ENCODE assay signal across 24 cellular contexts in the genomic region with DNA sequence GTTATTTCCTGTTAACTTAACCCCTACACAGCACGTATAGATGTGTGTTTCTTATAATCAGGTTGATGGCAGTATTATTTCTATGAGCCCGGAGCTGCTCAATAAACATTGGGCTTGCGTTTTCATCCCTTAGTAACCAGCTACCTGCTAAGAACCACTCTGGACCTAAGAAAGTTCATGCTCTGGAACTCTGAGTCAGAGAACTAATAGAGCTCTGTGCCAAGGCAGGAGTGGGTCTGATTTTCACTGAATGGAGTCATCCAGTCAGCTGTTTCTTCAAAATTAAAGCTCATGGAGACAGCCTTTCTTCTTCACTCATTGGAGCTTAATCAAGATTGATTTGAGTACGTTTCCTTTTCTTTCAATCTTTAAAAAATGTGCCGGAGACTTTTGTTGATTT.
"Had no signal": no experiment of that assay in that cellular context is flagged by ENCODE, and none has a peak within 500 bp of the region (broad histone marks: within the 10 kb centered on the region; RNA-seq: fewer than 3 reads in every experiment).

No MANE protein-coding gene starts in this region.

- H3K27ac Mint-ChIP-seq: activated CD4-positive, alpha-beta memory T cell treated with anti-CD3 and anti-CD28 coated beads for 36 hours; activated CD4-positive, alpha-beta T cell treated with anti-CD3 and anti-CD28 coated beads, Interleukin-2, amount 10 ng/mL, durations not matched to agents 24 days and 14 days; activated naive CD8-positive, alpha-beta T cell had no signal

- H3K27me3 Mint-ChIP-seq: activated CD4-positive, alpha-beta memory T cell treated with anti-CD3 and anti-CD28 coated beads for 36 hours; activated CD4-positive, alpha-beta T cell treated with anti-CD3 and anti-CD28 coated beads, Interleukin-2, amount 10 ng/mL, durations not matched to agents 24 days and 14 days; activated naive CD8-positive, alpha-beta T cell had no signal

- H3K36me3 ChIP-seq: breast epithelium, Peyer's patch, SJCRH30 had no signal

- H3K9ac ChIP-seq: SK-N-SH had no signal

- H3K9me2 ChIP-seq: SK-N-SH had no signal

- H3K27me3 ChIP-seq: breast epithelium, Peyer's patch, SJCRH30 had no signal

- ATAC-seq: activated T-cell treated with anti-CD3 and anti-CD28 coated beads, Interleukin-2, amount 50 U/mL, for 4 hours had no signal

- H3K4me3 ChIP-seq: breast epithelium, Peyer's patch, SJCRH30 had no signal

- H3K36me3 Mint-ChIP-seq: activated CD4-positive, alpha-beta memory T cell treated with anti-CD3 and anti-CD28 coated beads for 36 hours had no signal

- H3K4me3 Mint-ChIP-seq: activated CD4-positive, alpha-beta memory T cell treated with anti-CD3 and anti-CD28 coated beads for 36 hours; activated CD4-positive, alpha-beta T cell treated with anti-CD3 and anti-CD28 coated beads, Interleukin-2, amount 10 ng/mL, durations not matched to agents 24 days and 14 days; activated naive CD8-positive, alpha-beta T cell; activated T-cell treated with anti-CD3 and anti-CD28 coated beads, Interleukin-2, amount 50 U/mL, for 4 hours had no signal

- H3K4me1 Mint-ChIP-seq: activated CD4-positive, alpha-beta T cell treated with anti-CD3 and anti-CD28 coated beads, Interleukin-2, amount 10 ng/mL, durations not matched to agents 24 days and 14 days had no signal

- H3K4me2 ChIP-seq: SK-N-SH had no signal

- H3K9me3 ChIP-seq: breast epithelium, Peyer's patch, SJCRH30, SK-N-SH had no signal

- H3K27ac ChIP-seq: breast epithelium, Peyer's patch, RWPE1, SJCRH30 had no signal

- DNase-seq: activated CD4-positive, alpha-beta memory T cell treated with anti-CD3 and anti-CD28 coated beads for 36 hours; activated CD4-positive, alpha-beta T cell treated with anti-CD3 and anti-CD28 coated beads, Interleukin-2, amount 10 ng/mL, durations not matched to agents 24 days and 14 days; activated CD4-positive, CD25-positive, alpha-beta regulatory T cell treated with anti-CD3 and anti-CD28 coated beads, Interleukin-2, amount 50 U/mL, for 72 hours; activated CD8-positive, alpha-beta memory T cell treated with anti-CD3 and anti-CD28 coated beads for 24 hours; activated effector memory CD4-positive, alpha-beta T cell treated with anti-CD3 and anti-CD28 coated beads, Interleukin-2, amount 50 U/mL, for 16 hours; activated naive CD4-positive, alpha-beta T cell treated with Interleukin-2 at 50 U/mL for 16 hours; activated T-cell treated with anti-CD3 and anti-CD28 coated beads, Interleukin-2, amount 50 U/mL, for 4 hours; amygdala; Kasumi-1; KBM-7; NCI-H1105 treated with DMSO at 0.1 percent for 48 hours; NCI-H1436 treated with DMSO at 0.1 percent for 48 hours; NCI-H187; NCI-H2081; NCI-H446; NCI-H524; Peyer's patch; Right ventricle myocardium superior; SJCRH30; SK-N-SH; T-helper 1 cell had no signal

- H3K4me1 ChIP-seq: breast epithelium, Peyer's patch, SJCRH30 had no signal

- H3K9me3 Mint-ChIP-seq: activated CD4-positive, alpha-beta memory T cell treated with anti-CD3 and anti-CD28 coated beads for 36 hours; activated CD4-positive, alpha-beta T cell treated with anti-CD3 and anti-CD28 coated beads, Interleukin-2, amount 10 ng/mL, durations not matched to agents 24 days and 14 days; activated T-cell treated with anti-CD3 and anti-CD28 coated beads, Interleukin-2, amount 50 U/mL, for 4 hours had no signal
